ENCODE assay signal across 8 cellular contexts in genomic region chr11:61871158-61871597, GRCh38. TPM values are rescaled to one million over a fixed set of nuclear protein-coding genes. Genes with fewer than 3 reads are reported as not detected.
DNase-seq lines count a peak whose midpoint lies in the region; ATAC-seq and TF ChIP-seq lines count a peak whose summit lies in the region.

No MANE protein-coding gene starts in this region.

- intact Hi-C loops in left colon (cut with DNase I, micrococcal nuclease): no loop called here

- ATAC-seq in GM18498 (IDR thresholded peaks at IDR 0.05; ENCODE audit: unreplicated experiment): peak; percentile 84
- ATAC-seq in HG03103 (IDR thresholded peaks at IDR 0.05; ENCODE audit: low read depth, unreplicated experiment): peak; percentile 81
- peak; percentile 94 for ATAC-seq in left colon
- no peak for ATAC-seq in HG03039 (IDR thresholded peaks at IDR 0.05; ENCODE audit: unreplicated experiment)

- H3K4me3 ChIP-seq in choroid plexus epithelial cell (ENCODE audit: low read depth, low read length): peak overlapping the region; percentile 25

- peak; percentile 88 for TF ChIP-seq CTCF in choroid plexus epithelial cell (conservative IDR thresholded peaks at IDR 0.05; ENCODE audit: low read depth, low read length)

- peak; percentile 85 for DNase-seq in NCI-H345 (lab: John Stamatoyannopoulos, UW)
- DNase-seq in activated CD4-positive, CD25-positive, alpha-beta regulatory T cell treated with anti-CD3 and anti-CD28 coated beads, Interleukin-2, amount 50 U/mL, for 72 hours: peak; percentile 68
- DNase-seq in choroid plexus epithelial cell (ENCODE audit: low read depth): peak; percentile 83
- DNase-seq in left colon: peak; percentile 56 to 75
- DNase-seq in stimulated activated CD4-positive, alpha-beta T cell treated with anti-CD3 and anti-CD28 coated beads, Interleukin-2, amount 100 ng/mL, for 24 hours: peak; percentile 66 to 75

RNA-seq across cellular contexts. Expression of gene FADS3, which starts 20.2 kb away (rescaled TPM):
- 10 to 100 TPM in 1 of 2 donors, 1 to 10 TPM in 1; 6.9 to 18.7 TPM for total RNA-seq in left colon

RNA-seq across cellular contexts. Expression of gene FADS2, which starts 43.1 kb away (rescaled TPM):
- 1 to 10 TPM; 3.1 to 5.6 TPM for total RNA-seq in left colon

RNA-seq across cellular contexts. Expression of gene RAB3IL1, which starts 46.2 kb away (rescaled TPM):
- 1 to 10 TPM; 3.1 to 7.0 TPM for total RNA-seq in left colon

RNA-seq across cellular contexts. Expression of gene FADS1, which starts 54.4 kb away (rescaled TPM):
- 1 to 10 TPM; 3.2 to 5.1 TPM for total RNA-seq in left colon
